Comparison of ENCODE assay signal across 8 cellular contexts in the genomic region with DNA sequence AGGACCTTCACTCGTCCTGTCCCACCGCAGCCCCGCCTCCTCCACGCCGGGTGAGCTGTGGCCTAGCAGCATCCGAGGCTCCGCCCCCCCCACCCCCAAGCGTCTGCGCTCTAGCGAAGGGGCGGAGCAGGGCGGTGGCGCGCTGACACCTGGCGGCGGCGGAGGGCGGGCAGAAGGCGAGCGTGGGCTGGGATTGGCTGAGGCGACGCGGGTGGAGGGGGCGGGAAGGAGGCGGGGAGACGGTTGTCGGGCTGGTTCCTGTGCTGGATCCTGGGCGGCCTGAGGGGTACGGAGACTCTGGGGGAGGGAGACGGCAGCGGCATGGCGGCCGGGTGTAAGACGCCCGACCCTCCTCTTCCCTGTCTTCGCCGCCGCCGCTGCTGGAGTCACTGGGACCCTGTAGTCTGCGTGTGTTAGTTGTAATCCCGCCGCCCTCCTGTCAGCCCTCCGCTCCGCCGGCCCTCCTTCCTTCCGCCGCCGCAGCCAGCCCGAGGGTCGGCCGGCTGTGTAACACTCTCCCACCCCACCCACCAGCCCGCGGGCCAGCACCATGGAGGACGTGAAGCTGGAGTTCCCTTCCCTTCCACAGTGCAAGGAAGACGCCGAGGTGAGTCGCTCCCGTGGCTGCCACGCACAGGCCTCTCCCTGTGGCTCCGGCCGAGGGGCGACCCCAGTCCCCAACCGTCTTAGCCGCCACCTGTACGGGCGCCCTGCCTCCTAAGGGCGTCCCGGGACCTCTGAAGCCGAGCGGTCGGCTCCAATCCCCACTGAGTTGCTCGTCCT. TPM values are rescaled to one million over a fixed set of nuclear protein-coding genes. Genes with fewer than 3 reads are reported as not detected.
DNase-seq lines count a peak whose midpoint lies in the region; ATAC-seq and TF ChIP-seq lines count a peak whose summit lies in the region.

A gene with protein sequence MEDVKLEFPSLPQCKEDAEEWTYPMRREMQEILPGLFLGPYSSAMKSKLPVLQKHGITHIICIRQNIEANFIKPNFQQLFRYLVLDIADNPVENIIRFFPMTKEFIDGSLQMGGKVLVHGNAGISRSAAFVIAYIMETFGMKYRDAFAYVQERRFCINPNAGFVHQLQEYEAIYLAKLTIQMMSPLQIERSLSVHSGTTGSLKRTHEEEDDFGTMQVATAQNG (plus strand): TSS at position 242 of the 783 bp plus-strand sequence. CDS start 309 bp downstream, at position 551.

- H3K27ac ChIP-seq in C4-2B = peak within 1 kb of the TSS; percentile 90

- TF ChIP-seq CTCF in C4-2B (conservative IDR thresholded peaks at IDR 0.05) = no peak

- peak; percentile 92 for ATAC-seq in GM19395 (IDR thresholded peaks at IDR 0.05; ENCODE audit: unreplicated experiment)
- peak; percentile 87 for ATAC-seq in HG03558 (IDR thresholded peaks at IDR 0.05; ENCODE audit: extremely low read depth, unreplicated experiment)
- peak; percentile 96 for ATAC-seq in left lobe of liver

- peak; percentile 98 for DNase-seq in NCI-H748 (lab: John Stamatoyannopoulos, UW; ENCODE audit: unreplicated experiment)
- DNase-seq in activated CD4-positive, alpha-beta T cell treated with anti-CD3 and anti-CD28 coated beads, Interleukin-2, amount 50 U/mL, for 1 hour = peak; percentile 98
- DNase-seq in dedifferentiated amniotic fluid mesenchymal stem cell (ENCODE audit: extremely low spot score) = peak; percentile 94
- peak; percentile 99 for DNase-seq in left lobe of liver (ENCODE audit: low spot score)
- peak; percentile 99 to 100 for DNase-seq in stimulated activated CD4-positive, alpha-beta T cell treated with anti-CD3 and anti-CD28 coated beads, Interleukin-2, amount 100 ng/mL, for 24 hours

RNA-seq across cellular contexts. Expression of the gene that starts here (rescaled TPM):
- 11.5 TPM for total RNA-seq in left lobe of liver

Comparison
In these comparisons a context has a peak if more than half of its experiments do, and no peak if none do; other contexts are left out.
1. Peak in every context shown above with its lines: DNase-seq, ATAC-seq and H3K27ac ChIP-seq.